In genomic region chrX:39576081-39576701, GRCh38 we compare ENCODE assay signal across 12 cellular contexts.
A peak's percentile ranks its signal among the peaks of the same experiment; 100 is the strongest.
DNase-seq lines count a peak whose midpoint lies in the region; ATAC-seq and TF ChIP-seq lines count a peak whose summit lies in the region.
"Had no signal": no experiment of that assay in that cellular context is flagged by ENCODE, and none has a peak within 500 bp of the region (broad histone marks: within the 10 kb centered on the region; RNA-seq: fewer than 3 reads in every experiment).

No MANE protein-coding gene starts in this region.

- no peaks in the 10 kb centered on the region for H3K27me3 ChIP-seq in lower lobe of right lung (ENCODE audit: low read depth)
- H3K27me3 ChIP-seq: Peyer's patch had no signal

- intact Hi-C loops in lower lobe of right lung (cut with DNase I), result no loop called here

- H3K27ac ChIP-seq in lower lobe of right lung, result no peak overlapping the region
- H3K27ac ChIP-seq: VCaP had no signal

- H3K4me1 ChIP-seq in lower lobe of right lung, result no peaks in the 10 kb centered on the region
- H3K4me1 ChIP-seq: Peyer's patch had no signal

- ATAC-seq in lower lobe of right lung (peak; percentile 17 to 35), HG03521 (IDR thresholded peaks at IDR 0.05; ENCODE audit: unreplicated experiment) (no peak), HG02798 (IDR thresholded peaks at IDR 0.05; ENCODE audit: poor library complexity, unreplicated experiment) (no peak)
- ATAC-seq: stimulated activated naive B cell treated with anti-CD40 and anti-IgM and Interleukin-4, amounts not matched to agents 10 μg/mL and 1 μg/mL and 100 μg/mL, for 72 hours had no signal

- TF ChIP-seq CTCF in lower lobe of right lung (IDR thresholded peaks at IDR 0.05), result no peak

- no peak overlapping the region for H3K4me3 ChIP-seq in lower lobe of right lung
- H3K4me3 ChIP-seq: Peyer's patch had no signal

- H3K9me3 ChIP-seq in lower lobe of right lung, result no peaks in the 10 kb centered on the region
- H3K9me3 ChIP-seq: Peyer's patch had no signal

- no peaks in the 10 kb centered on the region for H3K36me3 ChIP-seq in lower lobe of right lung
- H3K36me3 ChIP-seq: Peyer's patch had no signal

- peak; percentile 87 for DNase-seq in DMS 273 (lab: John Stamatoyannopoulos, UW; ENCODE audit: unreplicated experiment)
- peak; percentile 70 for DNase-seq in NCI-H1694 treated with DMSO at 0.1 percent for 48 hours (lab: John Stamatoyannopoulos, UW)
- peak; percentile 41 for DNase-seq in SK-N-DZ (ENCODE audit: low spot score)
- DNase-seq in lower lobe of right lung, result no peak
- DNase-seq in HK-2 (ENCODE audit: unreplicated experiment), result no peak
- DNase-seq in stimulated activated naive CD4-positive, alpha-beta T cell treated with Interleukin-2 at 50 U/mL for 16 hours (lab: John Stamatoyannopoulos, UW), result no peak
- DNase-seq: cerebellar nuclear complex; Peyer's patch; stimulated activated naive B cell treated with anti-CD40 and anti-IgM and Interleukin-4, amounts not matched to agents 10 μg/mL and 1 μg/mL and 100 μg/mL, for 72 hours had no signal

Comparison
In these comparisons a context has a peak if more than half of its experiments do, and no peak if none do; other contexts are left out.
1. DNase-seq: peak in DMS 273 (single experiment), NCI-H1694 treated with DMSO at 0.1 percent for 48 hours (single experiment) and SK-N-DZ (single experiment); none in lower lobe of right lung (single experiment), HK-2 (single experiment) and stimulated activated naive CD4-positive, alpha-beta T cell treated with Interleukin-2 at 50 U/mL for 16 hours (single experiment).
2. ATAC-seq: peak in lower lobe of right lung (2 of 2); none in HG03521 (single experiment) and HG02798 (single experiment).